9 cellular contexts compared by ENCODE assay signal in genomic region chr1:160101717-160102522, GRCh38. TPM values are rescaled to one million over a fixed set of nuclear protein-coding genes. Genes with fewer than 3 reads are reported as not detected.
DNase-seq lines count a peak whose midpoint lies in the region; ATAC-seq and TF ChIP-seq lines count a peak whose summit lies in the region.
"Had no signal": no experiment of that assay in that cellular context is flagged by ENCODE, and none has a peak within 500 bp of the region (broad histone marks: within the 10 kb centered on the region; RNA-seq: fewer than 3 reads in every experiment).

No MANE protein-coding gene starts in this region.

- no peaks in the 10 kb centered on the region for H3K9me2 ChIP-seq in OCI-LY7 (ENCODE audit: insufficient read depth, low read length)

- peak overlapping the region; percentile 95 for H2AFZ ChIP-seq in DND-41 (ENCODE audit: low read depth, low read length)
- peak overlapping the region; percentile 84; the same call in 1 of the 2 replicates for H2AFZ ChIP-seq in OCI-LY7 (ENCODE audit: low read length)

- no TSS peak for BruUV-seq in OCI-LY7 (replicated peaks; lab: Mats Ljungman, UMichigan)

- H3K4me3 ChIP-seq in DND-41 (ENCODE audit: low read depth in 1 of 2, low read length in 2 of 2), result no peak overlapping the region; a peak in 1 of 4 replicates
- no peak overlapping the region for H3K4me3 ChIP-seq in OCI-LY7 (ENCODE audit: low read depth, low read length, poor library complexity, severe bottlenecking)
- no peak overlapping the region for H3K4me3 ChIP-seq in esophagus squamous epithelium
- peak overlapping the region; percentile 17 for H3K4me3 ChIP-seq in rectal smooth muscle tissue (ENCODE audit: low read length)
- H3K4me3 ChIP-seq: mucosa of descending colon had no signal

- H3K9ac ChIP-seq in DND-41 (ENCODE audit: low read depth, low read length) (peak overlapping the region; percentile 49), rectal smooth muscle tissue (ENCODE audit: low read length) (no peak overlapping the region)

- H3K27me3 ChIP-seq in DND-41 (ENCODE audit: insufficient read depth, low read length, poor library complexity) (no peaks in the 10 kb centered on the region), esophagus squamous epithelium (no peaks in the 10 kb centered on the region), rectal smooth muscle tissue (ENCODE audit: control insufficient read depth, insufficient read depth, low read length) (no peaks in the 10 kb centered on the region)

- intact Hi-C loops in OCI-LY7 (cut with micrococcal nuclease; ENCODE audit: unreplicated experiment) (loop anchor here (1.0 kb wide), 5 partner anchors 91 to 274 kb away; partner anchors contain the start of gene PEX19), esophagus squamous epithelium (cut with DNase I) (loop anchor here (5.0 kb wide), 1 partner anchor 105 kb away; the partner anchor contains the start of gene PEA15)

- TF ChIP-seq CTCF in DND-41 (IDR thresholded peaks at IDR 0.05; ENCODE audit: borderline replicate concordance, extremely low read depth, low read length, poor library complexity, severe bottlenecking) (no peak), OCI-LY7 (conservative IDR thresholded peaks at IDR 0.05; ENCODE audit: low read length) (no peak), esophagus squamous epithelium (IDR thresholded peaks at IDR 0.05) (no peak)

- H3K79me2 ChIP-seq in DND-41 (ENCODE audit: insufficient read depth, low read length) (peaks cover 12% of the 10 kb centered on the region), OCI-LY7 (ENCODE audit: insufficient read depth, low read depth, low read length) (peaks cover 8% of the 10 kb centered on the region; the same call in 1 of the 2 replicates)

- H3K27ac ChIP-seq in DND-41 (ENCODE audit: low read length), result peak overlapping the region; percentile 74; the same call in 1 of the 2 replicates
- no peak overlapping the region for H3K27ac ChIP-seq in OCI-LY7 (ENCODE audit: low read depth, low read length, poor library complexity, severe bottlenecking)
- peak overlapping the region; percentile 28 to 96 (median 86) for H3K27ac ChIP-seq in esophagus squamous epithelium
- peak overlapping the region; percentile 89 for H3K27ac ChIP-seq in rectal smooth muscle tissue (ENCODE audit: low read depth, low read length)

- peaks cover 6% of the 10 kb centered on the region; the same call in 1 of the 2 replicates for H4K20me1 ChIP-seq in DND-41 (ENCODE audit: insufficient read depth, low read length)
- no peaks in the 10 kb centered on the region for H4K20me1 ChIP-seq in OCI-LY7 (ENCODE audit: insufficient read depth, low read length)

- 64 to 80% methylated on average over 7 to 9 of the region's 9 CpGs for WGBS in esophagus squamous epithelium, 2 donors

- H3K36me3 ChIP-seq in DND-41 (ENCODE audit: insufficient read depth, low read length), result no peaks in the 10 kb centered on the region
- no peaks in the 10 kb centered on the region for H3K36me3 ChIP-seq in OCI-LY7 (ENCODE audit: insufficient read depth, low read length)
- no peaks in the 10 kb centered on the region for H3K36me3 ChIP-seq in esophagus squamous epithelium
- H3K36me3 ChIP-seq in rectal smooth muscle tissue (ENCODE audit: control insufficient read depth, insufficient read depth, low read length), result no peaks in the 10 kb centered on the region

- H3K4me2 ChIP-seq in DND-41 (ENCODE audit: insufficient read depth, low read length), result peak overlapping the region; percentile 67
- H3K4me2 ChIP-seq in OCI-LY7 (ENCODE audit: low read length), result peak overlapping the region; percentile 42; the same call in 1 of the 2 replicates

- CTCF ChIA-PET in OCI-LY7 (lab: Charles Lee; ENCODE audit: unreplicated experiment), result interaction anchor here (0.6 to 1.1 kb wide), 4 partner anchors 15 to 275 kb away, joined by 3 to 8 read pairs (median 4); no protein-coding TSS in a partner anchor

- no peak for TF ChIP-seq POLR2A in esophagus squamous epithelium (IDR thresholded peaks at IDR 0.05)

- no peaks in the 10 kb centered on the region for H3K9me3 ChIP-seq in DND-41 (ENCODE audit: insufficient read depth, low read length, severe bottlenecking)
- no peaks in the 10 kb centered on the region for H3K9me3 ChIP-seq in OCI-LY7 (ENCODE audit: low read length)
- no peaks in the 10 kb centered on the region for H3K9me3 ChIP-seq in esophagus squamous epithelium
- H3K9me3 ChIP-seq: mucosa of descending colon had no signal

- DNase-seq in DND-41, result no peak
- no peak for DNase-seq in OCI-LY7 (ENCODE audit: low spot score)
- DNase-seq in esophagus squamous epithelium (lab: John Stamatoyannopoulos, UW), result no peak
- no peak for DNase-seq in activated CD4-positive, CD25-positive, alpha-beta regulatory T cell (lab: John Stamatoyannopoulos, UW)

- POLR2A ChIA-PET in OCI-LY7 (lab: Charles Lee), result interaction anchor here (1.1 to 1.5 kb wide), 5 partner anchors 8 to 242 kb away, joined by 4 to 9 read pairs (median 5); no protein-coding TSS in a partner anchor

- H3K4me1 ChIP-seq in DND-41 (ENCODE audit: insufficient read depth, low read length) (peaks cover 29% of the 10 kb centered on the region), OCI-LY7 (ENCODE audit: insufficient read depth, low read length, poor library complexity, severe bottlenecking) (peaks cover 34% of the 10 kb centered on the region), esophagus squamous epithelium (peaks cover 13 to 62% (median 22%) of the 10 kb centered on the region in 3 donors), rectal smooth muscle tissue (ENCODE audit: control insufficient read depth, insufficient read depth, low read length) (peaks cover 49% of the 10 kb centered on the region)

- ATAC-seq in DND-41 (ENCODE audit: insufficient read depth, low read depth) (no peak), HG03280 (IDR thresholded peaks at IDR 0.05; ENCODE audit: unreplicated experiment) (no peak), GM18867 (IDR thresholded peaks at IDR 0.05; ENCODE audit: unreplicated experiment) (no peak), HG02759 (IDR thresholded peaks at IDR 0.05; ENCODE audit: unreplicated experiment) (no peak)

RNA-seq across cellular contexts. Expression of gene IGSF8, which starts 3.5 kb away (rescaled TPM):
- total RNA-seq in OCI-LY7 (2014; rRNA removed; shearing (Covaris generic)), result 18.7 and 19.9 TPM in 2 replicates
- total RNA-seq in OCI-LY7 (2022) (24.4 and 28.7 TPM in 2 replicates), esophagus squamous epithelium (10 to 100 TPM; 17.0 to 19.6 (median 17.2) TPM)

RNA-seq across cellular contexts. Expression of gene ATP1A2, which starts 13.6 kb away (rescaled TPM):
- not detected in 2 replicates for total RNA-seq in OCI-LY7 (2014; rRNA removed; shearing (Covaris generic))
- total RNA-seq in OCI-LY7 (2022) (not detected in 2 replicates), esophagus squamous epithelium (10 to 100 TPM in 1 of 4 donors, 1 to 10 TPM in 3; 2.2 to 32.6 (median 5.3) TPM)

RNA-seq across cellular contexts. Expression of gene KCNJ9, which starts 20.6 kb away (rescaled TPM):
- not detected in 2 replicates for total RNA-seq in OCI-LY7 (2014; rRNA removed; shearing (Covaris generic))
- not detected in 2 replicates for total RNA-seq in OCI-LY7 (2022)
- total RNA-seq in esophagus squamous epithelium, result not detected

RNA-seq across cellular contexts. Expression of gene KCNJ10, which starts 32.0 kb away (rescaled TPM):
- total RNA-seq in OCI-LY7 (2014; rRNA removed; shearing (Covaris generic)), result 0.33 TPM in 1 of 2 replicates, not detected in the other
- total RNA-seq in OCI-LY7 (2022), result 0.15 and 0.29 TPM in 2 replicates
- total RNA-seq in esophagus squamous epithelium, result under 1 TPM in 1 of 4 donors, not detected in 3; 0.59 TPM

RNA-seq across cellular contexts. Expression of gene ATP1A4, which starts 49.5 kb away (rescaled TPM):
- total RNA-seq in OCI-LY7 (2014; rRNA removed; shearing (Covaris generic)), result not detected in 2 replicates
- total RNA-seq in OCI-LY7 (2022) (not detected in 2 replicates), esophagus squamous epithelium (1 to 10 TPM in 1 of 4 donors, under 1 TPM in 1, not detected in 2; 0.19 to 1.8 TPM)
